12 cellular contexts compared by ENCODE assay signal in genomic region chr18:50398947-50399346, GRCh38. TPM values are rescaled to one million over a fixed set of nuclear protein-coding genes. Genes with fewer than 3 reads are reported as not detected.
"Had no signal": no experiment of that assay in that cellular context is flagged by ENCODE, and none has a peak within 500 bp of the region (broad histone marks: within the 10 kb centered on the region; RNA-seq: fewer than 3 reads in every experiment).

No MANE protein-coding gene starts in this region.

- H3K27ac Mint-ChIP-seq: activated CD4-positive, alpha-beta memory T cell treated with anti-CD3 and anti-CD28 coated beads, Interleukin-2, amount 10 ng/mL, durations not matched to agents 7 days and 5 days; activated CD4-positive, alpha-beta T cell treated with anti-CD3 and anti-CD28 coated beads for 36 hours; activated naive CD8-positive, alpha-beta T cell treated with anti-CD3 and anti-CD28 coated beads, Interleukin-2, amount 50 U/mL, for 24 hours had no signal

- DNase-seq: activated CD4-positive, alpha-beta memory T cell treated with anti-CD3 and anti-CD28 coated beads, Interleukin-2, amount 10 ng/mL, durations not matched to agents 7 days and 5 days; activated CD4-positive, alpha-beta T cell treated with anti-CD3 and anti-CD28 coated beads for 36 hours; activated naive CD8-positive, alpha-beta T cell treated with anti-CD3 and anti-CD28 coated beads, Interleukin-2, amount 50 U/mL, for 24 hours; dorsolateral prefrontal cortex; foreskin keratinocyte; head of caudate nucleus; kidney glomerular epithelial cell; T1000; thyroid gland had no signal

- H3K4me3 Mint-ChIP-seq: activated CD4-positive, alpha-beta memory T cell treated with anti-CD3 and anti-CD28 coated beads, Interleukin-2, amount 10 ng/mL, durations not matched to agents 7 days and 5 days; activated CD4-positive, alpha-beta T cell treated with anti-CD3 and anti-CD28 coated beads for 36 hours; activated naive CD8-positive, alpha-beta T cell treated with anti-CD3 and anti-CD28 coated beads, Interleukin-2, amount 50 U/mL, for 24 hours had no signal

- ATAC-seq: activated CD4-positive, alpha-beta T cell treated with anti-CD3 and anti-CD28 coated beads for 36 hours; activated naive CD8-positive, alpha-beta T cell treated with anti-CD3 and anti-CD28 coated beads, Interleukin-2, amount 50 U/mL, for 24 hours; foreskin keratinocyte had no signal

- H3K27me3 ChIP-seq: foreskin keratinocyte, thyroid gland, vagina had no signal

- H3K4me3 ChIP-seq: dorsolateral prefrontal cortex, skin epidermis, thyroid gland, vagina had no signal

- H3K4me1 ChIP-seq: thyroid gland had no signal

- H3K27ac ChIP-seq: dorsolateral prefrontal cortex, foreskin keratinocyte, skin epidermis, thyroid gland, vagina had no signal

- H3K36me3 ChIP-seq: thyroid gland, vagina had no signal

- H3K9me3 ChIP-seq: thyroid gland, vagina had no signal

- H3K9me3 Mint-ChIP-seq: activated CD4-positive, alpha-beta memory T cell treated with anti-CD3 and anti-CD28 coated beads, Interleukin-2, amount 10 ng/mL, durations not matched to agents 7 days and 5 days; activated naive CD8-positive, alpha-beta T cell treated with anti-CD3 and anti-CD28 coated beads, Interleukin-2, amount 50 U/mL, for 24 hours had no signal

RNA-seq across cellular contexts. Expression of gene SKA1, which starts 24.1 kb away (rescaled TPM):
- total RNA-seq: mesenteric fat pad had no signal
